In the genomic region with DNA sequence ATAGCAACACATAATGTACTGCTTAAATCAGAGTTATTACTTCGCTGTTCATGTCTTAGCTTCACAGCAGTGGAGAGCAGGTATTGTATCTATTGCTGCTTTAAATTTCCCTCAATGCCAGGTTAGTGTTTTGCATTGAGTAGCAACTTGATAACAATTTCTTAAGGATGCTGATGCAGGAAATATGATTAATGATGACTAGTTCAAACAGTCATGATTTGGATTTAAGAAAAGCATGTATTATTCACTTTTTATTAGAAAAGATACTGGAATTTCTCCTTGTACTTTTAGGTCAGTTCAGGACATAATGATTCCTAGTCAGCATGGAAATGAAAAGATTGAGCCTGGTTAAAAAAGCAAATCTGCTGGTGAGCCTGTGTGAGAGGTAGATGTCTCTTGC, we compare ENCODE assay signal across 1 cellular context.
TF ChIP-seq lines count a peak whose summit lies in the region.

No MANE protein-coding gene starts in this region.

TF ChIP-seq in IMR-90, 13 proteins besides CTCF, POLR2A, EP300 and RAD21:
- TF ChIP-seq BHLHE40 (IDR thresholded peaks at IDR 0.05; ENCODE audit: low read depth, low read length) (no peak), MAFK (IDR thresholded peaks at IDR 0.05; ENCODE audit: low read depth, low read length) (peak; percentile 59; the same call in 1 of the 2 replicates)
